Comparison of ENCODE assay signal across 7 cellular contexts in the genomic region with DNA sequence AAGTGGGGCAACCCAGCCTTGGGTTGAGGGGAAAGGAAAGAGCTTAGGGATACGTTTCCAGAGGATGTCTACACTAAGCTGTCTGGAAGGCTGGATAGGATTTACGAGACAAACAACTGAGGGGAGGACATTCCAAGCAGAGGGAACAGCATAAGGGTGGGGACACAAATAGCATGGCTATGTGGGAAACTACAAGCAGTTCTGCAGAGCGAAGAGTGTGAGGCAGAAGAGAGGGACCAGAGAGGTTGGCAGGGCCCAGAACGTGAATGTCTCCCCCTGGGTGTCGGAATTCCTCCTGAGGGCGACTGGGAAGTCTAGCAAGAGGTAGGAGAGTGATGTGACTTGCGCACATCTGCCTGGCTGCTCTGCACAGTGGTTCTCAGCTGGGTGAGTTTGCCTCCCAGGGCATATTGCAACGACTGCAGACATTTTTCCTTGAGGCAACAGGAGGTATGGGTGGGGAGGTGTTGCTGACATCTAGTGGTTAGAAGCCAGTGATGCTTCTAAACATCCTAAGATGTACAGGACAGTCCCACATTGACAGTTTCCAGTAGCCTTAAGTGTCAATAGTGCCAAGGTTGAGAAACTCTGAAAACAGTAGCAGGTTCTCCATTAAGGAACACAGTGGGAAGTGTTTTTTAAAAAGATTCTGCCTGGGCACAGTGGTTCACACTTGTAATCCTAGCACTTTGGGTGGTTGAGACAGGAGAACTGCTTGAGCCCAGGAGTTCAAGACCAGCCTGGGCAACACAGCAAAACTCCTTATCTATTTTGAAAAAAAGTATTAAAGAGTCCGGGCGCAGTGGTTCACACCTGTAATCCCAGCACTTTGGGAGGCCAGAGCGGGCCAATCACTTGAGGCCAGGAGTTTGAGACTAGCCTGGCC.
DNase-seq lines count a peak whose midpoint lies in the region; ATAC-seq lines count a peak whose summit lies in the region.

No MANE protein-coding gene starts in this region.

- peak; percentile 83 for DNase-seq in ELF-1 (ENCODE audit: low read depth, low spot score)
- DNase-seq in HK-2 (ENCODE audit: unreplicated experiment): peak; percentile 22
- peak; percentile 58 for DNase-seq in RPMI8226
- DNase-seq in amniotic stem cell (lab: John Stamatoyannopoulos, UW): peak; percentile 3
- DNase-seq in iPS-NIHi11 (ENCODE audit: low spot score): peak; percentile 38
- DNase-seq in stimulated activated naive B cell treated with anti-CD40 and anti-IgM and Interleukin-4, amounts not matched to agents 10 μg/mL and 1 μg/mL and 100 μg/mL, for 72 hours: peak; percentile 15

- H3K4me1 Mint-ChIP-seq in stimulated activated naive B cell treated with anti-CD40 and anti-IgM and Interleukin-4, amounts not matched to agents 10 μg/mL and 1 μg/mL and 100 μg/mL, for 72 hours: peaks cover 6 to 8% of the 10 kb centered on the region in 2 donors

- peak overlapping the region; percentile 59 for H3K27ac Mint-ChIP-seq in stimulated activated naive B cell treated with anti-CD40 and anti-IgM and Interleukin-4, amounts not matched to agents 10 μg/mL and 1 μg/mL and 100 μg/mL, for 72 hours

- peak; percentile 85 for ATAC-seq in GM19438 (IDR thresholded peaks at IDR 0.05; ENCODE audit: low read depth, unreplicated experiment)
- ATAC-seq in stimulated activated naive B cell treated with anti-CD40 and anti-IgM and Interleukin-4, amounts not matched to agents 10 μg/mL and 1 μg/mL and 100 μg/mL, for 72 hours (replicated peaks): peak; percentile 90 to 97

- peaks cover 4 to 8% of the 10 kb centered on the region in 2 donors for H3K36me3 Mint-ChIP-seq in stimulated activated naive B cell treated with anti-CD40 and anti-IgM and Interleukin-4, amounts not matched to agents 10 μg/mL and 1 μg/mL and 100 μg/mL, for 72 hours

- H3K9me3 Mint-ChIP-seq in stimulated activated naive B cell treated with anti-CD40 and anti-IgM and Interleukin-4, amounts not matched to agents 10 μg/mL and 1 μg/mL and 100 μg/mL, for 72 hours: no peaks in the 10 kb centered on the region

- H3K4me3 Mint-ChIP-seq in stimulated activated naive B cell treated with anti-CD40 and anti-IgM and Interleukin-4, amounts not matched to agents 10 μg/mL and 1 μg/mL and 100 μg/mL, for 72 hours: no peak overlapping the region

- H3K27me3 Mint-ChIP-seq in stimulated activated naive B cell treated with anti-CD40 and anti-IgM and Interleukin-4, amounts not matched to agents 10 μg/mL and 1 μg/mL and 100 μg/mL, for 72 hours: no peaks in the 10 kb centered on the region

Comparison
In these comparisons a context has a peak if more than half of its experiments do, and no peak if none do; other contexts are left out.
1. Peak in every context shown above with its lines: DNase-seq and ATAC-seq.
2. DNase-seq: peak in every context shown above with its lines; median percentile 83 in ELF-1; 58 in RPMI8226; 38 in iPS-NIHi11; 22 in HK-2; 15 in stimulated activated naive B cell treated with anti-CD40 and anti-IgM and Interleukin-4, amounts not matched to agents 10 μg/mL and 1 μg/mL and 100 μg/mL, for 72 hours; 3 in amniotic stem cell.